Comparison of ENCODE assay signal across 10 cellular contexts in the genomic region with DNA sequence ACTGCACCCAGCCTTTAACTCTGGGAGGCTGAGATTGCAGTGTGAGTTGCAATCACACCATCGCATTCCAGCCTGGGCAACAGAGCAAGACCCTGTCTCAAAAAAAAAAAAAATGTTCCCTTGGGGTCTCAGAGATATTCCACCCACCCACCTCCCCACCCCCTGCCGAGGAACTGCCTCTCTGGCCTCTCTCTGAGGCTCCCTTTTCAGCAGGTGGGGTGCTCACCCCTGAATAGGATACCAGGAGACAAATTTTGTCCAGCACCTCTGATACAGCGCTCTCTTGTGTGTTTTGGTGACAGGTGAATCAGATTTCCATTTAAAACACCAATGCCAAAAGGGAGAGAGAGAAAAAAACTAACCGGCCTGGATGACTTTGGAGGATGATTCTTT.
DNase-seq lines count a peak whose midpoint lies in the region; ATAC-seq and TF ChIP-seq lines count a peak whose summit lies in the region.
"Had no signal": no experiment of that assay in that cellular context is flagged by ENCODE, and none has a peak within 500 bp of the region (broad histone marks: within the 10 kb centered on the region; RNA-seq: fewer than 3 reads in every experiment).

No MANE protein-coding gene starts in this region.

- DNase-seq in activated CD4-positive, alpha-beta memory T cell treated with anti-CD3 and anti-CD28 coated beads for 36 hours = no peak
- DNase-seq in activated gamma-delta T cell treated with Interleukin-2 at 50 U/mL for 16 hours (no peak), midbrain (lab: John Stamatoyannopoulos, UW) (no peak), NCI-H1105 (lab: John Stamatoyannopoulos, UW) (no peak)
- DNase-seq in stimulated activated naive CD4-positive, alpha-beta T cell treated with Interleukin-2 at 50 U/mL for 16 hours (lab: John Stamatoyannopoulos, UW) = no peak
- DNase-seq: activated CD4-positive, CD25-positive, alpha-beta regulatory T cell; NCI-H526 treated with DMSO at 0.1 percent for 48 hours had no signal

- peaks cover 29% of the 10 kb centered on the region for H3K4me1 Mint-ChIP-seq in activated CD4-positive, alpha-beta memory T cell treated with anti-CD3 and anti-CD28 coated beads for 36 hours (ENCODE audit: low read depth)
- peaks cover 10% of the 10 kb centered on the region for H3K4me1 Mint-ChIP-seq in nephron

- peak overlapping the region; percentile 43 for H3K27ac Mint-ChIP-seq in activated CD4-positive, alpha-beta memory T cell treated with anti-CD3 and anti-CD28 coated beads for 36 hours
- peak overlapping the region in 2 of 3 experiments; percentile 7 to 32 for H3K27ac Mint-ChIP-seq in nephron

- CTCF ChIA-PET in activated CD4-positive, alpha-beta memory T cell treated with anti-CD3 and anti-CD28 coated beads for 36 hours (lab: Charles Lee) = interaction anchor here (0.6 to 0.8 kb wide), 2 partner anchors 21 to 39 kb away, joined by 3 read pairs; no protein-coding TSS in a partner anchor

- peak; percentile 43 for ATAC-seq in GM18867 (IDR thresholded peaks at IDR 0.05; ENCODE audit: unreplicated experiment)
- peak; percentile 19 for ATAC-seq in HG02571 (IDR thresholded peaks at IDR 0.05; ENCODE audit: unreplicated experiment)

- peaks cover 4% of the 10 kb centered on the region for H3K27me3 Mint-ChIP-seq in activated CD4-positive, alpha-beta memory T cell treated with anti-CD3 and anti-CD28 coated beads for 36 hours
- H3K27me3 Mint-ChIP-seq in nephron (ENCODE audit: low read depth) = peaks cover 4% of the 10 kb centered on the region

- peaks cover 14% of the 10 kb centered on the region for H3K9me3 Mint-ChIP-seq in activated CD4-positive, alpha-beta memory T cell treated with anti-CD3 and anti-CD28 coated beads for 36 hours
- peaks cover 8% of the 10 kb centered on the region for H3K9me3 Mint-ChIP-seq in nephron

- no peak overlapping the region for H3K4me3 Mint-ChIP-seq in activated CD4-positive, alpha-beta memory T cell treated with anti-CD3 and anti-CD28 coated beads for 36 hours
- H3K4me3 Mint-ChIP-seq in nephron = no peak overlapping the region

- intact Hi-C loops in activated CD4-positive, alpha-beta memory T cell treated with anti-CD3 and anti-CD28 coated beads for 36 hours (cut with micrococcal nuclease) = loop anchor here (1.0 to 2.0 kb wide), 2 partner anchors 92 to 95 kb away; a partner anchor contains a TSS

- no peak for TF ChIP-seq CTCF in nephron (IDR thresholded peaks at IDR 0.05; ENCODE audit: unreplicated experiment in 3 of 3)

- POLR2A ChIA-PET in activated CD4-positive, alpha-beta memory T cell treated with anti-CD3 and anti-CD28 coated beads for 36 hours (lab: Charles Lee) = interaction anchor here (1.8 kb wide), 1 partner anchor 95 kb away, joined by 6 read pairs; no protein-coding TSS in a partner anchor

- H3K36me3 Mint-ChIP-seq in activated CD4-positive, alpha-beta memory T cell treated with anti-CD3 and anti-CD28 coated beads for 36 hours = peaks cover 4% of the 10 kb centered on the region
- no peaks in the 10 kb centered on the region for H3K36me3 Mint-ChIP-seq in nephron (ENCODE audit: low read depth)
